12 cellular contexts compared by ENCODE assay signal in the genomic region with DNA sequence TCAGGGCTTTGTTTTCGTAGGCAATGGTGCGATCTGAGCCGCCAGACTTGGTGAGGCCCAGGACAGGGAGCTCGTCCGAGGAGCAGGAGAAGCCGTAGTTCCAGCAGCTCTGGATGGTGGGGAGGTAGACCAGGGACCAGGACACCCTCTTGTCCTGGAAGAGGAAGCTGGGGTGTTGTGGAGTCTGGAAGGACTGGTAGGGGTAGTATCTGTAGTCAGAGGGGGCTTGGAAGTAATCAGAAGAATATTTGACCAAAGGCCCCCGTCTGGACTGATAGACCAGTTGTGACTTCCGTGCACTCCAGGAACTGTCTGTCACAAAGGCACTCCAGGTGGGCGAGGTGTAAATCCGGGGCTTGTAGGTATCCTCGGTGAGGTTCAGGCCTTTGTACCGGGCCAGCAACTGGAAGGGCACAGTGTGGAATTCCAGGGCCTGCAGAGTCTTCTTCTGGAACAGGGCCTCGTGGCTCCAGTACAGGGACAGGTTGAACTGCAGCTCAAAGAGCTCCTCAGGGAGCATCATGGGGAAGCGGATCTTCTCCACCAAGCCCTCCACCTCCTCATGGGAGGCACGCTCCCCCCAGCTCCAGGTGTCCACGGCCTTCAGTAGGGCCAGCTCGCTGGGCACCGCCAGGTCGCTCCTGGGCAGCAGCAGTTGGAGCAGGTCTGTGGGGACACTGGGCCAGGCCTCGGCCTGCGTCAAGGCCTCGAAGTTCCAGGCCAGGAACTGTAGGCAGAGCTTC. TPM values are rescaled to one million over a fixed set of nuclear protein-coding genes. Genes with fewer than 3 reads are reported as not detected.
DNase-seq lines count a peak whose midpoint lies in the region; ATAC-seq and TF ChIP-seq lines count a peak whose summit lies in the region.
"Had no signal": no experiment of that assay in that cellular context is flagged by ENCODE, and none has a peak within 500 bp of the region (broad histone marks: within the 10 kb centered on the region; RNA-seq: fewer than 3 reads in every experiment).

No MANE protein-coding gene starts in this region.

- no peak for DNase-seq in activated CD4-positive, alpha-beta memory T cell treated with anti-CD3 and anti-CD28 coated beads, Interleukin-2, amount 10 ng/mL, durations not matched to agents 7 days and 5 days
- DNase-seq in activated CD4-positive, alpha-beta memory T cell treated with anti-CD3 and anti-CD28 coated beads for 36 hours, result no peak
- no peak for DNase-seq in adipocyte (ENCODE audit: low read depth)
- DNase-seq in mesothelial cell of epicardium (ENCODE audit: low spot score in 2 of 2, unreplicated experiment in 2 of 2), result no peak
- no peak for DNase-seq in tibial nerve (ENCODE audit: low spot score in 2 of 2)
- DNase-seq in OCI-M1 (lab: John Stamatoyannopoulos, UW), result no peak
- DNase-seq in kidney glomerular epithelial cell (lab: John Stamatoyannopoulos, UW), result no peak
- DNase-seq: DMS 273 treated with DMSO at 0.1 percent for 48 hours, NCI-H187 treated with DMSO at 0.1 percent for 48 hours had no signal

- no peaks in the 10 kb centered on the region for H3K27me3 ChIP-seq in adipocyte (replicated peaks; ENCODE audit: control insufficient read depth, insufficient read depth, low read length)
- H3K27me3 ChIP-seq in tibial nerve, result no peaks in the 10 kb centered on the region
- H3K27me3 ChIP-seq: SJCRH30 had no signal

- H3K9me3 ChIP-seq in adipocyte (ENCODE audit: control insufficient read depth, low read length), result no peaks in the 10 kb centered on the region
- no peaks in the 10 kb centered on the region for H3K9me3 ChIP-seq in tibial nerve
- H3K9me3 ChIP-seq: SJCRH30 had no signal

- H3K4me1 Mint-ChIP-seq in activated CD4-positive, alpha-beta memory T cell treated with anti-CD3 and anti-CD28 coated beads, Interleukin-2, amount 10 ng/mL, durations not matched to agents 7 days and 5 days, result peaks cover 12% of the 10 kb centered on the region
- H3K4me1 Mint-ChIP-seq in activated CD4-positive, alpha-beta memory T cell treated with anti-CD3 and anti-CD28 coated beads for 36 hours (ENCODE audit: low read depth), result peaks cover 6% of the 10 kb centered on the region
- H3K4me1 Mint-ChIP-seq in mesothelial cell of epicardium, result peaks cover 28% of the 10 kb centered on the region

- peak overlapping the region; percentile 13 to 78 (median 52) for H3K27ac ChIP-seq in tibial nerve
- H3K27ac ChIP-seq: SJCRH30 had no signal

- no peak overlapping the region for H3K4me3 Mint-ChIP-seq in activated CD4-positive, alpha-beta memory T cell treated with anti-CD3 and anti-CD28 coated beads, Interleukin-2, amount 10 ng/mL, durations not matched to agents 7 days and 5 days
- H3K4me3 Mint-ChIP-seq in activated CD4-positive, alpha-beta memory T cell treated with anti-CD3 and anti-CD28 coated beads for 36 hours, result no peak overlapping the region
- no peak overlapping the region for H3K4me3 Mint-ChIP-seq in mesothelial cell of epicardium
- H3K4me3 Mint-ChIP-seq: stimulated activated naive CD8-positive, alpha-beta T cell treated with anti-CD3 and anti-CD28 coated beads, Interleukin-15, Interleukin-2, amounts not matched to agents 100 ng/mL and 50 ng/mL, for 24 hours had no signal

- TF ChIP-seq POLR2A in tibial nerve (IDR thresholded peaks at IDR 0.05), result no peak

- intact Hi-C loops in activated CD4-positive, alpha-beta memory T cell treated with anti-CD3 and anti-CD28 coated beads for 36 hours (cut with micrococcal nuclease), result loop anchor here (1.0 to 2.0 kb wide), 2 partner anchors 39 to 107 kb away; no protein-coding TSS in a partner anchor

- no peaks in the 10 kb centered on the region for H3K9me3 Mint-ChIP-seq in activated CD4-positive, alpha-beta memory T cell treated with anti-CD3 and anti-CD28 coated beads, Interleukin-2, amount 10 ng/mL, durations not matched to agents 7 days and 5 days
- H3K9me3 Mint-ChIP-seq in activated CD4-positive, alpha-beta memory T cell treated with anti-CD3 and anti-CD28 coated beads for 36 hours, result no peaks in the 10 kb centered on the region
- no peaks in the 10 kb centered on the region for H3K9me3 Mint-ChIP-seq in mesothelial cell of epicardium
- H3K9me3 Mint-ChIP-seq: stimulated activated naive CD8-positive, alpha-beta T cell treated with anti-CD3 and anti-CD28 coated beads, Interleukin-15, Interleukin-2, amounts not matched to agents 100 ng/mL and 50 ng/mL, for 24 hours had no signal

- H3K4me3 ChIP-seq in adipocyte (ENCODE audit: low read length) (no peak overlapping the region), tibial nerve (no peak overlapping the region)
- H3K4me3 ChIP-seq: SJCRH30 had no signal

- WGBS in tibial nerve, 2 donors, result 68 to 74% methylated on average over 21 of the region's 22 CpGs

- H3K36me3 Mint-ChIP-seq in activated CD4-positive, alpha-beta memory T cell treated with anti-CD3 and anti-CD28 coated beads, Interleukin-2, amount 10 ng/mL, durations not matched to agents 7 days and 5 days (ENCODE audit: low read depth), result peaks cover 24% of the 10 kb centered on the region
- no peaks in the 10 kb centered on the region for H3K36me3 Mint-ChIP-seq in activated CD4-positive, alpha-beta memory T cell treated with anti-CD3 and anti-CD28 coated beads for 36 hours
- peaks cover 6% of the 10 kb centered on the region for H3K36me3 Mint-ChIP-seq in mesothelial cell of epicardium

- no peaks in the 10 kb centered on the region for H3K27me3 Mint-ChIP-seq in activated CD4-positive, alpha-beta memory T cell treated with anti-CD3 and anti-CD28 coated beads, Interleukin-2, amount 10 ng/mL, durations not matched to agents 7 days and 5 days
- no peaks in the 10 kb centered on the region for H3K27me3 Mint-ChIP-seq in activated CD4-positive, alpha-beta memory T cell treated with anti-CD3 and anti-CD28 coated beads for 36 hours
- no peaks in the 10 kb centered on the region for H3K27me3 Mint-ChIP-seq in mesothelial cell of epicardium (ENCODE audit: low read depth)
- H3K27me3 Mint-ChIP-seq: stimulated activated naive CD8-positive, alpha-beta T cell treated with anti-CD3 and anti-CD28 coated beads, Interleukin-15, Interleukin-2, amounts not matched to agents 100 ng/mL and 50 ng/mL, for 24 hours had no signal

- no peak for TF ChIP-seq EP300 in tibial nerve (IDR thresholded peaks at IDR 0.05)

- CTCF ChIA-PET in activated CD4-positive, alpha-beta memory T cell treated with anti-CD3 and anti-CD28 coated beads, Interleukin-2, amount 10 ng/mL, durations not matched to agents 7 days and 5 days (lab: Charles Lee), result interaction anchor here (0.8 to 2.8 kb wide), 11 partner anchors 8 to 119 kb away, joined by 3 to 42 read pairs (median 4); a partner anchor contains a TSS
- CTCF ChIA-PET in activated CD4-positive, alpha-beta memory T cell treated with anti-CD3 and anti-CD28 coated beads for 36 hours (lab: Charles Lee), result interaction anchor here (0.6 to 6.6 kb wide), 21 partner anchors 8 to 474 kb away, joined by 3 to 89 read pairs (median 5); a partner anchor contains a TSS

- peak overlapping the region; percentile 45 for H3K9ac ChIP-seq in adipocyte (ENCODE audit: low read length)

- H3K36me3 ChIP-seq in adipocyte (ENCODE audit: control insufficient read depth, insufficient read depth, low read length, severe bottlenecking) (peaks cover 35% of the 10 kb centered on the region), tibial nerve (peaks cover 0 to 40% (median 0%) of the 10 kb centered on the region in 3 donors)
- H3K36me3 ChIP-seq: SJCRH30 had no signal

- H3K4me1 ChIP-seq in adipocyte (ENCODE audit: control insufficient read depth, insufficient read depth, low read length) (peaks cover 39% of the 10 kb centered on the region), tibial nerve (peaks cover 0 to 65% (median 30%) of the 10 kb centered on the region in 4 donors)

- H3K27ac Mint-ChIP-seq in activated CD4-positive, alpha-beta memory T cell treated with anti-CD3 and anti-CD28 coated beads, Interleukin-2, amount 10 ng/mL, durations not matched to agents 7 days and 5 days, result peak overlapping the region; percentile 22
- no peak overlapping the region for H3K27ac Mint-ChIP-seq in activated CD4-positive, alpha-beta memory T cell treated with anti-CD3 and anti-CD28 coated beads for 36 hours
- peak overlapping the region; percentile 92 for H3K27ac Mint-ChIP-seq in mesothelial cell of epicardium
- H3K27ac Mint-ChIP-seq: stimulated activated naive CD8-positive, alpha-beta T cell treated with anti-CD3 and anti-CD28 coated beads, Interleukin-15, Interleukin-2, amounts not matched to agents 100 ng/mL and 50 ng/mL, for 24 hours had no signal

- POLR2A ChIA-PET in activated CD4-positive, alpha-beta memory T cell treated with anti-CD3 and anti-CD28 coated beads, Interleukin-2, amount 10 ng/mL, durations not matched to agents 7 days and 5 days (lab: Charles Lee), result interaction anchor here (0.6 to 1.6 kb wide), 3 partner anchors 98 to 131 kb away, joined by 3 to 6 read pairs (median 3); no protein-coding TSS in a partner anchor
- POLR2A ChIA-PET in activated CD4-positive, alpha-beta memory T cell treated with anti-CD3 and anti-CD28 coated beads for 36 hours (lab: Charles Lee), result interaction anchor here (1.6 kb wide), 1 partner anchor 106 kb away, joined by 4 read pairs; no protein-coding TSS in a partner anchor

- no peak for ATAC-seq in HG03280 (IDR thresholded peaks at IDR 0.05; ENCODE audit: unreplicated experiment)

- TF ChIP-seq CTCF in mesothelial cell of epicardium (IDR thresholded peaks at IDR 0.05; ENCODE audit: unreplicated experiment) (no peak), tibial nerve (IDR thresholded peaks at IDR 0.05) (no peak)

RNA-seq across cellular contexts. Expression of a gene that starts 7.8 kb away (rescaled TPM):
- total RNA-seq in activated CD4-positive, alpha-beta memory T cell treated with anti-CD3 and anti-CD28 coated beads, Interleukin-2, amount 10 ng/mL, durations not matched to agents 7 days and 5 days, result 100 to 1,000 TPM; 209 to 219 TPM
- 10 to 100 TPM; 48.0 to 49.5 TPM for total RNA-seq in activated CD4-positive, alpha-beta memory T cell treated with anti-CD3 and anti-CD28 coated beads for 36 hours
- total RNA-seq in mesothelial cell of epicardium, result 373 to 393 TPM (median 375 TPM) in 3 replicates
- 100 to 1,000 TPM; 191 to 392 (median 296) TPM for total RNA-seq in tibial nerve

RNA-seq across cellular contexts. Expression of a gene that starts 37.6 kb away (rescaled TPM):
- total RNA-seq in activated CD4-positive, alpha-beta memory T cell treated with anti-CD3 and anti-CD28 coated beads, Interleukin-2, amount 10 ng/mL, durations not matched to agents 7 days and 5 days, result 10 to 100 TPM; 78.4 to 81.1 TPM
- total RNA-seq in activated CD4-positive, alpha-beta memory T cell treated with anti-CD3 and anti-CD28 coated beads for 36 hours, result 10 to 100 TPM; 63.3 to 65.4 TPM
- total RNA-seq in mesothelial cell of epicardium (64.2 to 79.3 TPM (median 68.2 TPM) in 3 replicates), tibial nerve (10 to 100 TPM; 21.0 to 27.3 (median 25.5) TPM)

RNA-seq across cellular contexts. Expression of a gene that starts 46.7 kb away (rescaled TPM):
- 1 to 10 TPM; 3.3 TPM for total RNA-seq in activated CD4-positive, alpha-beta memory T cell treated with anti-CD3 and anti-CD28 coated beads, Interleukin-2, amount 10 ng/mL, durations not matched to agents 7 days and 5 days
- 1 to 10 TPM; 1.1 TPM for total RNA-seq in activated CD4-positive, alpha-beta memory T cell treated with anti-CD3 and anti-CD28 coated beads for 36 hours
- total RNA-seq in mesothelial cell of epicardium (106 to 109 TPM (median 106 TPM) in 3 replicates), tibial nerve (100 to 1,000 TPM; 187 to 456 (median 339) TPM)

RNA-seq across cellular contexts. Expression of a gene that starts 52.0 kb away (rescaled TPM):
- total RNA-seq in activated CD4-positive, alpha-beta memory T cell treated with anti-CD3 and anti-CD28 coated beads, Interleukin-2, amount 10 ng/mL, durations not matched to agents 7 days and 5 days, result not detected
- under 1 TPM; 0.31 to 0.38 TPM for total RNA-seq in activated CD4-positive, alpha-beta memory T cell treated with anti-CD3 and anti-CD28 coated beads for 36 hours
- 21.9 to 22.1 TPM (median 22.1 TPM) in 3 replicates for total RNA-seq in mesothelial cell of epicardium
- total RNA-seq in tibial nerve, result 100 to 1,000 TPM in 1 of 4 donors, 10 to 100 TPM in 3; 67.1 to 147 (median 90.0) TPM

Comparison
In these comparisons a context has a peak if more than half of its experiments do, and no peak if none do; other contexts are left out.
1. RNA of a gene that starts 46.7 kb away (total RNA-seq): 187 to 456 TPM in tibial nerve and 106 to 109 TPM in mesothelial cell of epicardium; 3.3 TPM in activated CD4-positive, alpha-beta memory T cell treated with anti-CD3 and anti-CD28 coated beads, Interleukin-2, amount 10 ng/mL, durations not matched to agents 7 days and 5 days and 1.1 TPM in activated CD4-positive, alpha-beta memory T cell treated with anti-CD3 and anti-CD28 coated beads for 36 hours; every median in the first group is over 10 times any median in the second.